23 cellular contexts compared by ENCODE assay signal in the genomic region with DNA sequence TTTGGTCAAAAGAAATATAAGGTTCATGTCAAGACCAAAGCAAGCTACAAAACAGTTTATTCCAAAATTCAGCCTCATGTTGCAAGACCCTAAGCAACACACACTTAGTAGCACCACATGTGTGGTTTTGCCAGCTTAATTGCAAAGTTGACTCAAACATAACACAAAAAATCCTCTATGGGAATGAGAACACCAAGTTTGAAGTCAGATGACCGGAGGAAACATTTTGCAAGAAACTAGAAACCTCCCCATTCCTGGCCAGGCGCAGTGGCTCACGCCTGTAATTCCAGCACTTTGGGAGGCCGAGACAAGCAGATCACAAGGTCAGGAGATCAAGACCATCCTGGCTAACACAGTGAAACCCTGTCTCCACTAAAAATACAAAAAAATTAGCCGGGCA.
DNase-seq lines count a peak whose midpoint lies in the region; ATAC-seq and TF ChIP-seq lines count a peak whose summit lies in the region.
"Had no signal": no experiment of that assay in that cellular context is flagged by ENCODE, and none has a peak within 500 bp of the region (broad histone marks: within the 10 kb centered on the region; RNA-seq: fewer than 3 reads in every experiment).

No MANE protein-coding gene starts in this region.

- peaks cover 15 to 40% of the 10 kb centered on the region in 2 donors for H3K27me3 Mint-ChIP-seq in effector memory CD8-positive, alpha-beta T cell

- H3K9ac ChIP-seq in mesendoderm (ENCODE audit: low read length) (no peak overlapping the region), subcutaneous abdominal adipose tissue (ENCODE audit: low read length in 5 of 5) (no peak overlapping the region)

- no peak overlapping the region for H3K27ac Mint-ChIP-seq in effector memory CD8-positive, alpha-beta T cell
- H3K27ac Mint-ChIP-seq: CD14-positive monocyte, H9 had no signal

- peak; percentile 17 for DNase-seq in LHCN-M2 (ENCODE audit: low read depth)
- peak; percentile 47 for DNase-seq in fibroblast of mammary gland (ENCODE audit: low read depth)
- DNase-seq in mesendoderm: no peak
- DNase-seq in NCI-H510A treated with DMSO at 0.1 percent for 48 hours (lab: John Stamatoyannopoulos, UW): no peak
- DNase-seq in effector memory CD8-positive, alpha-beta T cell: no peak
- no peak for DNase-seq in activated CD4-positive, alpha-beta T cell treated with anti-CD3 and anti-CD28 coated beads for 48 hours
- DNase-seq: AML-193; DMS79 treated with DMSO at 0.1 percent for 48 hours; H9; IMR-90; MG63; NCI-H1092; NCI-H1436 treated with DMSO at 0.1 percent for 48 hours; NCI-H2029; NCI-H446 treated with DMSO at 0.1 percent for 48 hours; NCI-H748 treated with DMSO at 0.1 percent for 48 hours; NK-92 treated with Interleukin-12 subunit alpha and Interleukin-12 subunit beta, amount 100 ng/mL, for 24 hours; Peyer's patch had no signal

- no peak for ATAC-seq in GM21619 (IDR thresholded peaks at IDR 0.05; ENCODE audit: unreplicated experiment)
- ATAC-seq in effector memory CD8-positive, alpha-beta T cell (replicated peaks): no peak

- H3K4me3 ChIP-seq in fibroblast of mammary gland (ENCODE audit: control insufficient read depth, low read depth, low read length) (no peak overlapping the region), mesendoderm (ENCODE audit: low read length) (no peak overlapping the region), subcutaneous abdominal adipose tissue (ENCODE audit: low read depth in 1 of 5, low read length in 5 of 5) (no peak overlapping the region)
- H3K4me3 ChIP-seq: MG63, Peyer's patch, SK-N-MC had no signal

- no peak overlapping the region for H4K5ac ChIP-seq in mesendoderm (ENCODE audit: low read length)

- no CpG with 5 or more reads among the region's 5 CpGs for WGBS in mesendoderm (ENCODE audit: extremely low coverage, insufficient coverage, low lambda C conversion rate)

- H3K4me1 ChIP-seq in mesendoderm (ENCODE audit: control insufficient read depth, low read depth, low read length): no peaks in the 10 kb centered on the region
- peaks cover 3 to 36% (median 25%) of the 10 kb centered on the region in 5 donors for H3K4me1 ChIP-seq in subcutaneous abdominal adipose tissue (ENCODE audit: control insufficient read depth in 5 of 5, insufficient read depth in 5 of 5, low read length in 5 of 5)
- H3K4me1 ChIP-seq: Peyer's patch had no signal

- H3K27me3 ChIP-seq in mesendoderm (ENCODE audit: insufficient read depth, low read length, poor library complexity) (no peaks in the 10 kb centered on the region), subcutaneous abdominal adipose tissue (ENCODE audit: control insufficient read depth in 5 of 5, insufficient read depth in 4 of 5, low read length in 5 of 5) (no peaks in the 10 kb centered on the region)
- H3K27me3 ChIP-seq: MG63, Peyer's patch had no signal

- no peak overlapping the region for H3K56ac ChIP-seq in mesendoderm (ENCODE audit: low read length)

- no peak overlapping the region for H3K23ac ChIP-seq in mesendoderm (ENCODE audit: low read length)

- no peak overlapping the region for H2BK15ac ChIP-seq in mesendoderm (replicated peaks; ENCODE audit: low read depth)

- no peak overlapping the region for H2BK5ac ChIP-seq in mesendoderm (ENCODE audit: low read length)

- H3K4me3 Mint-ChIP-seq in effector memory CD8-positive, alpha-beta T cell: no peak overlapping the region
- H3K4me3 Mint-ChIP-seq: CD14-positive monocyte, H9 had no signal

- no peak overlapping the region for H3K4me2 ChIP-seq in mesendoderm (ENCODE audit: low read length)

- H3K79me1 ChIP-seq in mesendoderm (ENCODE audit: low read length): no peaks in the 10 kb centered on the region

- H2BK120ac ChIP-seq in mesendoderm (ENCODE audit: low read depth, low read length): peak overlapping the region; percentile 28

- no peaks in the 10 kb centered on the region for H3K9me3 ChIP-seq in subcutaneous abdominal adipose tissue (ENCODE audit: control insufficient read depth in 5 of 5, low read length in 5 of 5)
- H3K9me3 ChIP-seq: MG63, Peyer's patch had no signal

- H2AK5ac ChIP-seq in mesendoderm (ENCODE audit: low read length): no peak overlapping the region

- no peak overlapping the region for H3K18ac ChIP-seq in mesendoderm (ENCODE audit: low read length)

- no peaks in the 10 kb centered on the region for H3K4me1 Mint-ChIP-seq in effector memory CD8-positive, alpha-beta T cell (ENCODE audit: low read depth in 2 of 2)
- H3K4me1 Mint-ChIP-seq: CD14-positive monocyte had no signal

- no peak for TF ChIP-seq CTCF in fibroblast of mammary gland (conservative IDR thresholded peaks at IDR 0.05; ENCODE audit: control insufficient read depth, insufficient read depth, low read depth, low read length)

- H3K36me3 Mint-ChIP-seq in effector memory CD8-positive, alpha-beta T cell (ENCODE audit: insufficient read depth): no peaks in the 10 kb centered on the region
- H3K36me3 Mint-ChIP-seq: CD14-positive monocyte had no signal

- H3K27ac ChIP-seq in mesendoderm (ENCODE audit: low read depth, low read length) (no peak overlapping the region), subcutaneous abdominal adipose tissue (ENCODE audit: low read depth, low read length) (peak overlapping the region; percentile 76)
- H3K27ac ChIP-seq: HL-60, Peyer's patch, SK-N-MC had no signal

- H4K8ac ChIP-seq in mesendoderm (ENCODE audit: low read depth, low read length): no peak overlapping the region

- H3K36me3 ChIP-seq in mesendoderm (ENCODE audit: control insufficient read depth, insufficient read depth, low read length) (no peaks in the 10 kb centered on the region), subcutaneous abdominal adipose tissue (ENCODE audit: control insufficient read depth in 5 of 5, insufficient read depth in 5 of 5, low read length in 5 of 5) (peaks cover 0 to 22% (median 9%) of the 10 kb centered on the region in 5 donors)
- H3K36me3 ChIP-seq: MG63, Peyer's patch had no signal

- H3K79me2 ChIP-seq in mesendoderm (ENCODE audit: control insufficient read depth, insufficient read depth, low read length): no peaks in the 10 kb centered on the region

- no peak overlapping the region for H3K4ac ChIP-seq in mesendoderm (ENCODE audit: low read depth, low read length)

- no peaks in the 10 kb centered on the region for H3K9me3 Mint-ChIP-seq in effector memory CD8-positive, alpha-beta T cell
- H3K9me3 Mint-ChIP-seq: H9 had no signal

Comparison
In these comparisons a context has a peak if more than half of its experiments do, and no peak if none do; other contexts are left out.
1. DNase-seq: peak in LHCN-M2 (single experiment) and fibroblast of mammary gland (single experiment); none in mesendoderm (single experiment), NCI-H510A treated with DMSO at 0.1 percent for 48 hours (single experiment), effector memory CD8-positive, alpha-beta T cell (0 of 3) and activated CD4-positive, alpha-beta T cell treated with anti-CD3 and anti-CD28 coated beads for 48 hours (single experiment).